Comparison of ENCODE assay signal across 20 cellular contexts in genomic region chr1:208280184-208280583, GRCh38.
"Had no signal": no experiment of that assay in that cellular context is flagged by ENCODE, and none has a peak within 500 bp of the region (broad histone marks: within the 10 kb centered on the region; RNA-seq: fewer than 3 reads in every experiment).

No MANE protein-coding gene starts in this region.

- H3K4me3 Mint-ChIP-seq: activated naive CD4-positive, alpha-beta T cell treated with anti-CD3 and anti-CD28 coated beads for 36 hours; activated naive CD8-positive, alpha-beta T cell; activated T-cell treated with anti-CD3 and anti-CD28 coated beads, Interleukin-2, amount 50 U/mL, for 4 hours had no signal

- DNase-seq: activated CD4-positive, alpha-beta T cell treated with anti-CD3 and anti-CD28 coated beads for 48 hours; activated CD4-positive, alpha-beta T cell treated with anti-CD3 and anti-CD28 coated beads, Interleukin-2, amount 50 U/mL, for 4 hours; activated CD4-positive, CD25-positive, alpha-beta regulatory T cell treated with anti-CD3 and anti-CD28 coated beads, Interleukin-2, amount 50 U/mL, for 72 hours; activated CD8-positive, alpha-beta memory T cell treated with anti-CD3 and anti-CD28 coated beads for 24 hours; activated effector memory CD4-positive, alpha-beta T cell treated with anti-CD3 and anti-CD28 coated beads, Interleukin-2, amount 50 U/mL, for 16 hours; activated naive CD4-positive, alpha-beta T cell treated with anti-CD3 and anti-CD28 coated beads for 36 hours; activated T-cell treated with anti-CD3 and anti-CD28 coated beads, Interleukin-2, amount 50 U/mL, for 4 hours; amygdala; MG63; MV-4-11; NCI-H1092 treated with DMSO at 0.1 percent for 48 hours; NCI-H1417 treated with DMSO at 0.1 percent for 48 hours; NCI-H1694; NCI-H2029 treated with DMSO at 0.1 percent for 48 hours; NCI-H345; NCI-H524; PC-3; SHP77; SW 1271 had no signal

- H3K27ac Mint-ChIP-seq: activated naive CD4-positive, alpha-beta T cell treated with anti-CD3 and anti-CD28 coated beads for 36 hours; activated naive CD8-positive, alpha-beta T cell had no signal

- ATAC-seq: activated T-cell treated with anti-CD3 and anti-CD28 coated beads, Interleukin-2, amount 50 U/mL, for 4 hours; PC-3 had no signal

- H3K36me3 Mint-ChIP-seq: activated naive CD8-positive, alpha-beta T cell had no signal

- H3K9me3 Mint-ChIP-seq: activated naive CD4-positive, alpha-beta T cell treated with anti-CD3 and anti-CD28 coated beads for 36 hours; activated T-cell treated with anti-CD3 and anti-CD28 coated beads, Interleukin-2, amount 50 U/mL, for 4 hours had no signal
